Comparison of ENCODE assay signal across 8 cellular contexts in genomic region chr4:112523008-112523440, GRCh38. TPM values are rescaled to one million over a fixed set of nuclear protein-coding genes. Genes with fewer than 3 reads are reported as not detected.
DNase-seq lines count a peak whose midpoint lies in the region; ATAC-seq and TF ChIP-seq lines count a peak whose summit lies in the region.

No MANE protein-coding gene starts in this region.

- no peaks in the 10 kb centered on the region for H3K79me2 ChIP-seq in osteoblast (ENCODE audit: insufficient read depth, low read length)

- TF ChIP-seq CTCF in WERI-Rb-1 (IDR thresholded peaks at IDR 0.05; ENCODE audit: low read depth, low read length) (peak; percentile 51), epithelial cell of proximal tubule (conservative IDR thresholded peaks at IDR 0.05; ENCODE audit: low read depth, low read length) (peak; percentile 34), osteoblast (IDR thresholded peaks at IDR 0.05; ENCODE audit: extremely low read depth, low read depth, low read length) (peak; percentile 15)

- DNase-seq in stimulated activated CD4-positive, alpha-beta T cell treated with anti-CD3 and anti-CD28 coated beads, Interleukin-2, amount 100 ng/mL, for 24 hours: peak; percentile 29 to 54
- DNase-seq in stimulated activated CD4-positive, alpha-beta T cell treated with anti-CD3 and anti-CD28 coated beads, Interleukin-2, amount 100 ng/mL, for 48 hours: no peak
- DNase-seq in WERI-Rb-1 (peak; percentile 58), epithelial cell of proximal tubule (ENCODE audit: low read depth) (no peak), osteoblast (ENCODE audit: insufficient read length, low spot score, missing footprints) (peak; percentile 87), NCI-H345 treated with DMSO at 0.1 percent for 48 hours (lab: John Stamatoyannopoulos, UW; ENCODE audit: unreplicated experiment) (no peak)

- H4K20me1 ChIP-seq in osteoblast (ENCODE audit: insufficient read depth, low read length): no peaks in the 10 kb centered on the region

- peak overlapping the region; percentile 29 for H3K4me3 ChIP-seq in WERI-Rb-1 (ENCODE audit: low read depth, low read length)
- peak overlapping the region; percentile 48 for H3K4me3 ChIP-seq in epithelial cell of proximal tubule (ENCODE audit: low read depth, low read length)
- peak overlapping the region; percentile 68 for H3K4me3 ChIP-seq in osteoblast (ENCODE audit: insufficient read depth, low read length)

- peaks cover 74% of the 10 kb centered on the region for H3K27me3 ChIP-seq in WERI-Rb-1 (ENCODE audit: insufficient read depth, low read depth, severe bottlenecking)
- H3K27me3 ChIP-seq in osteoblast (ENCODE audit: insufficient read depth, low read length): peaks cover 65% of the 10 kb centered on the region

- H3K27ac ChIP-seq in WERI-Rb-1: no peak overlapping the region
- no peak overlapping the region for H3K27ac ChIP-seq in osteoblast (ENCODE audit: low read depth, low read length)

- H3K36me3 ChIP-seq in WERI-Rb-1 (no peaks in the 10 kb centered on the region), osteoblast (ENCODE audit: insufficient read depth, low read length) (no peaks in the 10 kb centered on the region)

- no peak overlapping the region for H2AFZ ChIP-seq in osteoblast (ENCODE audit: low read length)

- ATAC-seq in HG03175 (IDR thresholded peaks at IDR 0.05; ENCODE audit: unreplicated experiment) (peak; percentile 36), HG03135 (IDR thresholded peaks at IDR 0.05; ENCODE audit: unreplicated experiment) (no peak)

- peaks cover 5% of the 10 kb centered on the region for H3K9me3 ChIP-seq in WERI-Rb-1 (ENCODE audit: severe bottlenecking)
- H3K9me3 ChIP-seq in osteoblast (ENCODE audit: low read depth, low read length): no peaks in the 10 kb centered on the region

- peaks cover 2% of the 10 kb centered on the region for H3K4me1 ChIP-seq in osteoblast (ENCODE audit: insufficient read depth, low read length)

- H3K4me2 ChIP-seq in osteoblast (ENCODE audit: insufficient read depth, low read length): peak overlapping the region; percentile 61

RNA-seq across cellular contexts. Expression of gene NEUROG2, which starts 7.0 kb away (rescaled TPM):
- not detected in 2 replicates for total RNA-seq in epithelial cell of proximal tubule
- not detected in 2 replicates for total RNA-seq in osteoblast

Comparison
In these comparisons a context has a peak if more than half of its experiments do, and no peak if none do; other contexts are left out.
1. DNase-seq: peak in stimulated activated CD4-positive, alpha-beta T cell treated with anti-CD3 and anti-CD28 coated beads, Interleukin-2, amount 100 ng/mL, for 24 hours (2 of 2), WERI-Rb-1 (single experiment) and osteoblast (single experiment); none in stimulated activated CD4-positive, alpha-beta T cell treated with anti-CD3 and anti-CD28 coated beads, Interleukin-2, amount 100 ng/mL, for 48 hours (0 of 2), epithelial cell of proximal tubule (single experiment) and NCI-H345 treated with DMSO at 0.1 percent for 48 hours (single experiment).
2. Peak in every context shown above with its lines, with median percentiles within 50 percentile points of each other: H3K4me3 ChIP-seq and CTCF ChIP-seq.